In genomic region chr9:34127035-34127948, GRCh38 we compare ENCODE assay signal across 8 cellular contexts. TPM values are rescaled to one million over a fixed set of nuclear protein-coding genes. Genes with fewer than 3 reads are reported as not detected.
A peak's percentile ranks its signal among the peaks of the same experiment; 100 is the strongest.
DNase-seq lines count a peak whose midpoint lies in the region; ATAC-seq, FAIRE-seq and TF ChIP-seq lines count a peak whose summit lies in the region.

No MANE protein-coding gene starts in this region.

- peak overlapping the region; percentile 4; the same call in 1 of the 2 replicates for H3K14ac ChIP-seq in IMR-90 (replicated peaks; ENCODE audit: low read depth, low read length)

- dilution Hi-C loops in IMR-90 (cut with HindIII; ENCODE audit: low sequenced_read_pairs, unreplicated experiment), result no loop called here

- no peaks in the 10 kb centered on the region for H3K9me3 ChIP-seq in IMR-90 (ENCODE audit: control insufficient read depth, insufficient read depth, low read length)
- H3K9me3 ChIP-seq in mucosa of stomach (ENCODE audit: control insufficient read depth, low read length), result no peaks in the 10 kb centered on the region

- H3K79me1 ChIP-seq in IMR-90 (ENCODE audit: low read depth in 1 of 2, low read length in 2 of 2), result peaks cover 14 to 41% of the 10 kb centered on the region in 2 experiments

- H3K9me1 ChIP-seq in IMR-90 (ENCODE audit: insufficient read depth, low read length), result peaks cover 9% of the 10 kb centered on the region; the same call in 1 of the 2 replicates

- intact Hi-C loops in IMR-90 (cut with micrococcal nuclease), result loop anchor here (10.0 kb wide), 1 partner anchor 198 kb away; the partner anchor contains the start of genes KIF24 and NUDT2

- peak overlapping the region; percentile 99 for H2AFZ ChIP-seq in IMR-90 (replicated peaks; ENCODE audit: low read length, poor library complexity)

- peak overlapping the region; percentile 73; the same call in 1 of the 2 replicates for H3K23ac ChIP-seq in IMR-90 (ENCODE audit: low read depth, low read length)

- H2BK120ac ChIP-seq in IMR-90 (ENCODE audit: low read depth, low read length), result peak overlapping the region; percentile 4; the same call in 1 of the 2 replicates

- H2BK20ac ChIP-seq in IMR-90 (ENCODE audit: low read depth, low read length), result no peak overlapping the region

- peak overlapping the region; percentile 98 for H2AK9ac ChIP-seq in IMR-90 (replicated peaks; ENCODE audit: low read depth, low read length, poor library complexity)

- H4K8ac ChIP-seq in IMR-90 (ENCODE audit: low read depth in 2 of 2, low read length in 2 of 2), result peak overlapping the region; percentile 95 to 97

- H3K4me1 ChIP-seq in IMR-90 (ENCODE audit: control insufficient read depth, insufficient read depth, low read length) (peaks cover 8% of the 10 kb centered on the region), mucosa of stomach (ENCODE audit: control insufficient read depth, insufficient read depth, low read length) (peaks cover 29% of the 10 kb centered on the region)

- H4K91ac ChIP-seq in IMR-90 (ENCODE audit: insufficient read depth, low read depth, low read length), result peak overlapping the region; percentile 96

- H3K27ac ChIP-seq in IMR-90 (ENCODE audit: insufficient read depth, low read length) (peak overlapping the region; percentile 96), caudate nucleus (ENCODE audit: low read depth, low read length) (peak overlapping the region; percentile 96)

- H3K4me3 ChIP-seq in AG04449 (ENCODE audit: low read depth, low read length) (peak overlapping the region; percentile 95), IMR-90 (ENCODE audit: insufficient read depth, low read depth, low read length) (peak overlapping the region; percentile 64), mucosa of stomach (ENCODE audit: low read length) (peak overlapping the region; percentile 92)

- TF ChIP-seq RAD21 in IMR-90 (IDR thresholded peaks at IDR 0.05; ENCODE audit: low read length), result no peak

- H3K4ac ChIP-seq in IMR-90 (ENCODE audit: low read depth, low read length), result peak overlapping the region; percentile 94

- peaks cover 8% of the 10 kb centered on the region for H4K20me1 ChIP-seq in IMR-90 (ENCODE audit: insufficient read depth, low read length)

- DNase-seq in AG04449 (ENCODE audit: low read depth, low spot score), result no peak
- no peak for DNase-seq in IMR-90
- no peak for DNase-seq in caudate nucleus (lab: John Stamatoyannopoulos, UW)
- DNase-seq in frontal cortex (ENCODE audit: low spot score in 2 of 2), result no peak
- no peak for DNase-seq in cerebellar nuclear complex (lab: John Stamatoyannopoulos, UW)

- H3K27me3 ChIP-seq in IMR-90 (ENCODE audit: control insufficient read depth, insufficient read depth, low read length) (no peaks in the 10 kb centered on the region), mucosa of stomach (ENCODE audit: control insufficient read depth, insufficient read depth, low read length) (no peaks in the 10 kb centered on the region)

- peak overlapping the region; percentile 86 for H3K4me2 ChIP-seq in IMR-90 (ENCODE audit: low read depth, low read length)

- POLR2A ChIA-PET in AG04449 (lab: Yijun Ruan, JAX), result no interaction called here
- POLR2A ChIA-PET in IMR-90 (lab: Charles Lee; ENCODE audit: unreplicated experiment), result no interaction called here

- peak overlapping the region; percentile 90 for H2BK5ac ChIP-seq in IMR-90 (ENCODE audit: low read depth, low read length, poor library complexity, severe bottlenecking)

- TF ChIP-seq CTCF in AG04449 (IDR thresholded peaks at IDR 0.05; ENCODE audit: insufficient read depth, low read length, missing control alignments), result no peak
- TF ChIP-seq CTCF in IMR-90 (conservative IDR thresholded peaks at IDR 0.05; ENCODE audit: low read depth, low read length), result no peak

- TF ChIP-seq POLR2A in IMR-90 (IDR thresholded peaks at IDR 0.05; ENCODE audit: low read depth, low read length), result no peak

- H3K36me3 ChIP-seq in IMR-90 (ENCODE audit: control insufficient read depth, insufficient read depth, low read length), result no peaks in the 10 kb centered on the region; the same call in 1 of the 2 replicates
- H3K36me3 ChIP-seq in mucosa of stomach (ENCODE audit: control insufficient read depth, insufficient read depth, low read length), result no peaks in the 10 kb centered on the region

- no peak for FAIRE-seq in frontal cortex (lab: Jason Lieb, UNC)

- peak overlapping the region; percentile 99 for H4K5ac ChIP-seq in IMR-90 (ENCODE audit: low read depth, low read length)

- peak overlapping the region; percentile 76 for H3K18ac ChIP-seq in IMR-90 (ENCODE audit: low read depth, low read length)

- CTCF ChIA-PET in AG04449 (lab: Yijun Ruan, JAX), result interaction anchor here (1.2 to 7.9 kb wide), 3 partner anchors 20 to 126 kb away, joined by 4 to 63 read pairs (median 5); no protein-coding TSS in a partner anchor
- CTCF ChIA-PET in IMR-90 (lab: Yijun Ruan, JAX), result interaction anchor here (0.6 kb wide), 3 partner anchors 18 to 281 kb away, joined by 3 read pairs; no protein-coding TSS in a partner anchor

- BruUV-seq in IMR-90 (replicated peaks; lab: Mats Ljungman, UMichigan), result no TSS peak

- H3K56ac ChIP-seq in IMR-90 (ENCODE audit: extremely low read depth, insufficient read depth, low read length), result 0 out of 2 replicates have a peak overlapping the region, but pooled peaks have one; percentile 35

- ATAC-seq in IMR-90 (ENCODE audit: low read depth) (no peak), GM19351 (IDR thresholded peaks at IDR 0.05; ENCODE audit: unreplicated experiment) (no peak)
- ATAC-seq in activated CD4-positive, CD25-positive, alpha-beta regulatory T cell treated with anti-CD3 and anti-CD28 coated beads, Interleukin-2, amount 50 U/mL, for 24 hours, result no peak

- H3K9ac ChIP-seq in IMR-90 (ENCODE audit: low read depth, low read length), result peak overlapping the region; percentile 87
- peak overlapping the region; percentile 89 for H3K9ac ChIP-seq in mucosa of stomach (ENCODE audit: low read length)

- in situ Hi-C loops in IMR-90 (cut with MboI; ENCODE audit: low sequenced_read_pairs), result loop anchor here (5.0 kb wide), 1 partner anchor 125 kb away; no protein-coding TSS in a partner anchor

- H2BK15ac ChIP-seq in IMR-90 (ENCODE audit: low read depth, low read length), result peak overlapping the region; percentile 81; the same call in 1 of the 3 replicates

- peak overlapping the region; percentile 94 for H2AK5ac ChIP-seq in IMR-90 (ENCODE audit: low read depth, low read length)

- 84% methylated on average over 5 of the region's 17 CpGs; no CpG with 5 or more reads in 1 of the 2 experiments for WGBS in IMR-90 (ENCODE audit: extremely low coverage in 2 of 2, insufficient read length in 1 of 2), 2 experiments

TF ChIP-seq in IMR-90, 13 proteins besides CTCF, POLR2A, EP300 and RAD21:
- TF ChIP-seq SMC3 (IDR thresholded peaks at IDR 0.05; ENCODE audit: low read depth, low read length), result no peak
- TF ChIP-seq NFE2L2 (IDR thresholded peaks at IDR 0.05; ENCODE audit: low read depth, low read length), result no peak

RNA-seq across cellular contexts. Expression of gene DCAF12, which starts 0.8 kb away (rescaled TPM):
- total RNA-seq in IMR-90 (2012; rRNA removed) (6.9 and 7.2 TPM in 2 replicates), frontal cortex (19.2 TPM)
- 12.6 and 17.1 TPM in 2 replicates for polyA plus RNA-seq in IMR-90 (2012; rRNA removed)
- 6.1 and 6.5 TPM in 2 replicates for polyA plus RNA-seq in IMR-90 (2012; cell fraction: cytosol; rRNA removed)
- 5.0 and 11.8 TPM in 2 replicates for polyA plus RNA-seq in IMR-90 (2012; cell fraction: nucleus; rRNA removed; ENCODE audit: low replicate concordance)

RNA-seq across cellular contexts. Expression of gene UBAP1, which starts 51.6 kb away (rescaled TPM):
- total RNA-seq in IMR-90 (2012; rRNA removed) (28.3 and 30.6 TPM in 2 replicates), frontal cortex (21.6 TPM)
- polyA plus RNA-seq in IMR-90 (2012; rRNA removed), result 35.4 and 37.0 TPM in 2 replicates
- polyA plus RNA-seq in IMR-90 (2012; cell fraction: cytosol; rRNA removed), result 16.1 and 17.7 TPM in 2 replicates
- polyA plus RNA-seq in IMR-90 (2012; cell fraction: nucleus; rRNA removed; ENCODE audit: low replicate concordance), result 12.0 and 26.9 TPM in 2 replicates
